ENCODE assay signal across 8 cellular contexts in the genomic region with DNA sequence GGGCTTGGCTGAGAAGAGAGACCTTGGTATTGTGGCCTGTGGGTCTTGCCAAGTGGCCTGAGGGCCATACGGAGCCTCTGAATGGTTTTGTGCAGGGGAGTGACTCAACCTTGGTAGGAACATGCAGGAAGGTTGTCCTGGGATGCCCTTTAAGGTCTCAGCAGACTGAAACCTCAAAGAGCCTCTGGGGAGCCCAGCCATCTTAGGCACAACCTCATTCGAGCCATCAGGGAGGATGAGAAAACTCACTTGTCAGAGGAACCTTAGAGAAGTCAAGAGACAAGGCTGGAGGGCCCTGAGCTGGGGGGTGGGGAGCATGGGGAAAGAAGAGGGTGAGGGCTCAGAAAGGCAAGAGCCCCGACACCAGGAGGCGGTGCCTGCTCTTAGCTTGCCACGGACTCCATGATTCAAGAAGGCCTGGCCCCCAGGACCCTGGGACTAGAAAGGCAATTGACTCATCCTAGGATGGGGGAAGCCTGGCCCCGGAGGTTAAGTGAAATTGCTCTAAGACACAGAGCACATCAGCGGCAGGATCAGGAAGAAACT. TPM values are rescaled to one million over a fixed set of nuclear protein-coding genes. Genes with fewer than 3 reads are reported as not detected.
DNase-seq lines count a peak whose midpoint lies in the region; ATAC-seq and TF ChIP-seq lines count a peak whose summit lies in the region.

No MANE protein-coding gene starts in this region.

- H3K27ac ChIP-seq in GM23248 (peak overlapping the region; percentile 99), KMS-11 (peak overlapping the region; percentile 100), iPS-18a (ENCODE audit: low read length) (no peak overlapping the region)

- H3K4me1 ChIP-seq in GM23248 (ENCODE audit: insufficient read depth) (peaks cover 19% of the 10 kb centered on the region), KMS-11 (ENCODE audit: low read depth, poor library complexity, severe bottlenecking) (peaks cover 49% of the 10 kb centered on the region), adipocyte (ENCODE audit: control insufficient read depth, insufficient read depth, low read length) (peaks cover 47% of the 10 kb centered on the region), iPS-18a (ENCODE audit: control insufficient read depth, low read depth, low read length) (peaks cover 32% of the 10 kb centered on the region)

- no peaks in the 10 kb centered on the region for H3K79me2 ChIP-seq in GM23248 (ENCODE audit: insufficient read depth)
- no peaks in the 10 kb centered on the region for H3K79me2 ChIP-seq in KMS-11 (ENCODE audit: insufficient read depth, low read depth)

- no peaks in the 10 kb centered on the region for H3K9me2 ChIP-seq in GM23248 (ENCODE audit: insufficient read depth)

- H4K20me1 ChIP-seq in GM23248 (ENCODE audit: insufficient read depth) (no peaks in the 10 kb centered on the region), KMS-11 (ENCODE audit: insufficient read depth) (no peaks in the 10 kb centered on the region)

- peak; percentile 46 to 50 for ATAC-seq in stimulated activated naive B cell treated with anti-CD40 and anti-IgM and Interleukin-4, amounts not matched to agents 10 μg/mL and 1 μg/mL and 100 μg/mL, for 72 hours (replicated peaks)
- ATAC-seq in GM18505 (IDR thresholded peaks at IDR 0.05; ENCODE audit: unreplicated experiment) (no peak), omental fat pad (ENCODE audit: low FRiP score) (no peak)

- H3K4me3 Mint-ChIP-seq in stimulated activated naive B cell treated with anti-CD40 and anti-IgM and Interleukin-4, amounts not matched to agents 10 μg/mL and 1 μg/mL and 100 μg/mL, for 72 hours: peak overlapping the region; percentile 80 to 89

- TF ChIP-seq CTCF in GM12875 (IDR thresholded peaks at IDR 0.05; ENCODE audit: borderline replicate concordance, insufficient read depth, low read depth, low read length) (0 out of 2 replicates have a peak, but pooled peaks have one; percentile 2), KMS-11 (conservative IDR thresholded peaks at IDR 0.05; ENCODE audit: low read depth, low read length) (no peak), omental fat pad (IDR thresholded peaks at IDR 0.05) (no peak)

- no peaks in the 10 kb centered on the region for H3K36me3 Mint-ChIP-seq in stimulated activated naive B cell treated with anti-CD40 and anti-IgM and Interleukin-4, amounts not matched to agents 10 μg/mL and 1 μg/mL and 100 μg/mL, for 72 hours

- no peaks in the 10 kb centered on the region for H3K27me3 Mint-ChIP-seq in stimulated activated naive B cell treated with anti-CD40 and anti-IgM and Interleukin-4, amounts not matched to agents 10 μg/mL and 1 μg/mL and 100 μg/mL, for 72 hours

- H3K9me3 Mint-ChIP-seq in stimulated activated naive B cell treated with anti-CD40 and anti-IgM and Interleukin-4, amounts not matched to agents 10 μg/mL and 1 μg/mL and 100 μg/mL, for 72 hours: no peaks in the 10 kb centered on the region

- H2AFZ ChIP-seq in GM23248: peak overlapping the region; percentile 64
- peak overlapping the region; percentile 78; the same call in 1 of the 2 replicates for H2AFZ ChIP-seq in KMS-11 (ENCODE audit: low read depth)

- H3K9me3 ChIP-seq in GM23248 (ENCODE audit: low read depth) (no peaks in the 10 kb centered on the region), adipocyte (ENCODE audit: control insufficient read depth, low read length) (no peaks in the 10 kb centered on the region), iPS-18a (ENCODE audit: control insufficient read depth, low read depth, low read length) (no peaks in the 10 kb centered on the region)

- H3K36me3 ChIP-seq in GM23248 (ENCODE audit: low read depth) (no peaks in the 10 kb centered on the region), KMS-11 (ENCODE audit: insufficient read depth) (no peaks in the 10 kb centered on the region), adipocyte (ENCODE audit: control insufficient read depth, insufficient read depth, low read length, severe bottlenecking) (no peaks in the 10 kb centered on the region), iPS-18a (ENCODE audit: control insufficient read depth, low read depth, low read length) (no peaks in the 10 kb centered on the region)

- H3K27me3 ChIP-seq in GM23248 (replicated peaks; ENCODE audit: insufficient read depth): no peaks in the 10 kb centered on the region
- no peaks in the 10 kb centered on the region for H3K27me3 ChIP-seq in KMS-11 (ENCODE audit: insufficient read depth, low read depth)
- H3K27me3 ChIP-seq in adipocyte (replicated peaks; ENCODE audit: control insufficient read depth, insufficient read depth, low read length): no peaks in the 10 kb centered on the region
- H3K27me3 ChIP-seq in iPS-18a (ENCODE audit: control insufficient read depth, insufficient read depth, low read length): peaks cover 8% of the 10 kb centered on the region

- peak overlapping the region; percentile 48 for H3K4me3 ChIP-seq in GM12875 (ENCODE audit: low read depth, low read length)
- H3K4me3 ChIP-seq in GM23248: peak overlapping the region; percentile 64
- no peak overlapping the region for H3K4me3 ChIP-seq in KMS-11 (IDR thresholded peaks at IDR 0.05; ENCODE audit: insufficient read depth, low read depth, low read length)
- H3K4me3 ChIP-seq in adipocyte (ENCODE audit: low read length): peak overlapping the region; percentile 71
- peak overlapping the region; percentile 49 for H3K4me3 ChIP-seq in iPS-18a (ENCODE audit: low read length)

- 7 to 15% methylated on average over 7 of the region's 7 CpGs for WGBS in GM23248 (ENCODE audit: low coverage in 1 of 2, low lambda C conversion rate in 2 of 2, missing lambda C conversion rate in 2 of 2), 2 experiments

- peak overlapping the region; percentile 99 for H3K27ac Mint-ChIP-seq in stimulated activated naive B cell treated with anti-CD40 and anti-IgM and Interleukin-4, amounts not matched to agents 10 μg/mL and 1 μg/mL and 100 μg/mL, for 72 hours

- in situ Hi-C loops in GM23248 (cut with MboI): no loop called here

- peak overlapping the region; percentile 83 for H3K4me2 ChIP-seq in GM23248 (ENCODE audit: unreplicated experiment)
- peak overlapping the region; percentile 66 for H3K4me2 ChIP-seq in KMS-11

- H3K9ac ChIP-seq in GM23248 (peak overlapping the region; percentile 86), KMS-11 (peak overlapping the region; percentile 88), adipocyte (ENCODE audit: low read length) (peak overlapping the region; percentile 84), iPS-18a (ENCODE audit: low read length) (peak overlapping the region; percentile 2)

- DNase-seq in GM23248: peak; percentile 97
- peak; percentile 66 for DNase-seq in adipocyte (ENCODE audit: low read depth)
- peak; percentile 78 for DNase-seq in stimulated activated naive B cell treated with anti-CD40 and anti-IgM and Interleukin-4, amounts not matched to agents 10 μg/mL and 1 μg/mL and 100 μg/mL, for 72 hours
- DNase-seq in omental fat pad (ENCODE audit: low spot score): no peak

- peaks cover 55 to 75% of the 10 kb centered on the region in 2 donors for H3K4me1 Mint-ChIP-seq in stimulated activated naive B cell treated with anti-CD40 and anti-IgM and Interleukin-4, amounts not matched to agents 10 μg/mL and 1 μg/mL and 100 μg/mL, for 72 hours

- no peak for TF ChIP-seq POLR2A in GM18505 (IDR thresholded peaks at IDR 0.05; ENCODE audit: borderline replicate concordance, extremely low read depth, insufficient read depth, insufficient read length)

- peaks cover 32% of the 10 kb centered on the region for H3F3A ChIP-seq in GM23248 (ENCODE audit: insufficient read depth)

RNA-seq across cellular contexts. Expression of gene IFI6, which starts 13.0 kb away (rescaled TPM):
- total RNA-seq in GM23248 (2014; rRNA removed; shearing (Covaris generic)): 31.9 and 32.1 TPM in 2 replicates
- polyA plus RNA-seq in GM23248 (2016; fragmentation: Nextera tagmentation; extraction: Ambion mirVana): 50.2 and 53.5 TPM in 2 replicates
- total RNA-seq in omental fat pad: 10 to 100 TPM; 28.2 to 88.4 (median 69.6) TPM

RNA-seq across cellular contexts. Expression of gene FGR, which starts 24.0 kb away (rescaled TPM):
- total RNA-seq in GM23248 (2014; rRNA removed; shearing (Covaris generic)): not detected in 2 replicates
- not detected in 2 replicates for polyA plus RNA-seq in GM23248 (2016; fragmentation: Nextera tagmentation; extraction: Ambion mirVana)
- 100 to 1,000 TPM in 2 of 4 donors, 10 to 100 TPM in 2; 18.8 to 131 (median 77.6) TPM for total RNA-seq in omental fat pad

RNA-seq across cellular contexts. Expression of gene AHDC1, which starts 55.1 kb away (rescaled TPM):
- total RNA-seq in GM23248 (2014; rRNA removed; shearing (Covaris generic)): 5.3 and 5.8 TPM in 2 replicates
- polyA plus RNA-seq in GM23248 (2016; fragmentation: Nextera tagmentation; extraction: Ambion mirVana): 3.9 and 4.5 TPM in 2 replicates
- total RNA-seq in omental fat pad: 10 to 100 TPM in 1 of 4 donors, 1 to 10 TPM in 3; 7.5 to 12.9 (median 8.2) TPM

Comparison
In these comparisons a context has a peak if more than half of its experiments do, and no peak if none do; other contexts are left out.
1. H3K9ac ChIP-seq: peak in every context shown above with its lines; median percentile 88 in KMS-11; 86 in GM23248; 84 in adipocyte; 2 in iPS-18a.
2. ATAC-seq: peak in stimulated activated naive B cell treated with anti-CD40 and anti-IgM and Interleukin-4, amounts not matched to agents 10 μg/mL and 1 μg/mL and 100 μg/mL, for 72 hours (2 of 2); none in GM18505 (single experiment) and omental fat pad (single experiment).
3. RNA of gene FGR, which starts 24.0 kb away (total RNA-seq): 18.8 to 131 TPM in omental fat pad; not detected in GM23248; every median in the first group is over 10 times any median in the second.